16 cellular contexts compared by ENCODE assay signal in genomic region chr22:42758929-42759629, GRCh38. TPM values are rescaled to one million over a fixed set of nuclear protein-coding genes. Genes with fewer than 3 reads are reported as not detected.
DNase-seq lines count a peak whose midpoint lies in the region; ATAC-seq, FAIRE-seq and TF ChIP-seq lines count a peak whose summit lies in the region.
"Had no signal": no experiment of that assay in that cellular context is flagged by ENCODE, and none has a peak within 500 bp of the region (broad histone marks: within the 10 kb centered on the region; RNA-seq: fewer than 3 reads in every experiment).

No MANE protein-coding gene starts in this region.

- H3K27ac ChIP-seq in H9 (ENCODE audit: insufficient read length, low read depth, low read length) (no peak overlapping the region), astrocyte (ENCODE audit: low read depth, low read length) (peak overlapping the region; percentile 37), upper lobe of right lung (no peak overlapping the region)
- H3K27ac ChIP-seq: heart left ventricle, left ventricle myocardium inferior had no signal

- ATAC-seq in upper lobe of right lung = peak; percentile 26
- no peak for ATAC-seq in stimulated activated naive B cell treated with anti-CD40 and anti-IgM and Interleukin-4, amounts not matched to agents 10 μg/mL and 1 μg/mL and 100 μg/mL, for 72 hours (replicated peaks)
- ATAC-seq: heart left ventricle had no signal

- H4K91ac ChIP-seq in H9 (ENCODE audit: insufficient read length, low read depth, low read length) = no peak overlapping the region

- H3K79me1 ChIP-seq in H9 (ENCODE audit: insufficient read depth, low read depth, low read length, poor library complexity, severe bottlenecking) = no peaks in the 10 kb centered on the region

- no peak for FAIRE-seq in astrocyte (lab: Jason Lieb, UNC)
- FAIRE-seq: RCC 7860 had no signal

- H3K27ac Mint-ChIP-seq in H9 (peak overlapping the region in 2 of 3 experiments; percentile 34 to 51; a peak in 2 of 7 replicates), astrocyte (ENCODE audit: unreplicated experiment) (no peak overlapping the region)
- no peak overlapping the region for H3K27ac Mint-ChIP-seq in stimulated activated naive B cell treated with anti-CD40 and anti-IgM and Interleukin-4, amounts not matched to agents 10 μg/mL and 1 μg/mL and 100 μg/mL, for 72 hours
- H3K27ac Mint-ChIP-seq: activated naive CD8-positive, alpha-beta T cell; activated T-helper 1 cell treated with anti-CD3 and anti-CD28 coated beads, Interleukin-12 subunit alpha, Interleukin-12 subunit beta, Interleukin-2, Interleukin-4 antibody, amounts not matched to agents 30 ng/mL and 10 ng/mL and 1 ng/mL, durations not matched to agents 14 hours and 24 hours and 36 hours had no signal

- H3K9me3 Mint-ChIP-seq in H9 (no peaks in the 10 kb centered on the region), astrocyte (ENCODE audit: unreplicated experiment) (no peaks in the 10 kb centered on the region)
- no peaks in the 10 kb centered on the region for H3K9me3 Mint-ChIP-seq in stimulated activated naive B cell treated with anti-CD40 and anti-IgM and Interleukin-4, amounts not matched to agents 10 μg/mL and 1 μg/mL and 100 μg/mL, for 72 hours
- H3K9me3 Mint-ChIP-seq: activated T-helper 1 cell treated with anti-CD3 and anti-CD28 coated beads, Interleukin-12 subunit alpha, Interleukin-12 subunit beta, Interleukin-2, Interleukin-4 antibody, amounts not matched to agents 30 ng/mL and 10 ng/mL and 1 ng/mL, durations not matched to agents 14 hours and 24 hours and 36 hours had no signal

- peaks cover 2% of the 10 kb centered on the region for H3K23me2 ChIP-seq in H9 (ENCODE audit: insufficient read length, low read depth, low read length, poor library complexity, severe bottlenecking)

- no peak overlapping the region for H3K4me3 ChIP-seq in astrocyte (ENCODE audit: insufficient read depth, low read depth, low read length)
- no peak overlapping the region for H3K4me3 ChIP-seq in upper lobe of right lung
- H3K4me3 ChIP-seq: HAP-1, heart left ventricle, left ventricle myocardium inferior had no signal

- H3K4me1 ChIP-seq in H9 (ENCODE audit: insufficient read depth, low read length) = no peaks in the 10 kb centered on the region
- peaks cover 23% of the 10 kb centered on the region for H3K4me1 ChIP-seq in astrocyte (ENCODE audit: insufficient read depth, low read length)
- H3K4me1 ChIP-seq in upper lobe of right lung = no peaks in the 10 kb centered on the region
- H3K4me1 ChIP-seq: HAP-1 had no signal

- H2BK5ac ChIP-seq in H9 (ENCODE audit: insufficient read length, low read length) = no peak overlapping the region

- H3K4me2 ChIP-seq in H9 (ENCODE audit: insufficient read depth, insufficient read length, low read length) (no peak overlapping the region), astrocyte (ENCODE audit: low read length) (peak overlapping the region; percentile 70)

- H3K4me3 Mint-ChIP-seq in H9 (no peak overlapping the region), astrocyte (ENCODE audit: unreplicated experiment) (no peak overlapping the region)
- H3K4me3 Mint-ChIP-seq in stimulated activated naive B cell treated with anti-CD40 and anti-IgM and Interleukin-4, amounts not matched to agents 10 μg/mL and 1 μg/mL and 100 μg/mL, for 72 hours = no peak overlapping the region
- H3K4me3 Mint-ChIP-seq: activated naive CD8-positive, alpha-beta T cell; activated T-helper 1 cell treated with anti-CD3 and anti-CD28 coated beads, Interleukin-12 subunit alpha, Interleukin-12 subunit beta, Interleukin-2, Interleukin-4 antibody, amounts not matched to agents 30 ng/mL and 10 ng/mL and 1 ng/mL, durations not matched to agents 14 hours and 24 hours and 36 hours had no signal

- H2BK20ac ChIP-seq in H9 (ENCODE audit: low read depth, low read length, poor library complexity, severe bottlenecking) = no peak overlapping the region

- H3K4me1 Mint-ChIP-seq in H9 = peaks cover 18 to 28% of the 10 kb centered on the region in 2 experiments
- no peaks in the 10 kb centered on the region for H3K4me1 Mint-ChIP-seq in astrocyte (ENCODE audit: low read depth, unreplicated experiment)
- no peaks in the 10 kb centered on the region for H3K4me1 Mint-ChIP-seq in stimulated activated naive B cell treated with anti-CD40 and anti-IgM and Interleukin-4, amounts not matched to agents 10 μg/mL and 1 μg/mL and 100 μg/mL, for 72 hours

- H3K9me3 ChIP-seq in H9 (ENCODE audit: control insufficient read depth, low read depth, low read length) = no peaks in the 10 kb centered on the region
- no peaks in the 10 kb centered on the region for H3K9me3 ChIP-seq in astrocyte (ENCODE audit: insufficient read depth, low read depth, low read length)
- H3K9me3 ChIP-seq in upper lobe of right lung = no peaks in the 10 kb centered on the region
- H3K9me3 ChIP-seq: HAP-1, heart left ventricle, left ventricle myocardium inferior had no signal

- H3K23ac ChIP-seq in H9 (ENCODE audit: insufficient read length, low read depth, low read length) = no peak overlapping the region

- no peaks in the 10 kb centered on the region for H3K36me3 ChIP-seq in astrocyte (ENCODE audit: insufficient read depth, low read length)
- H3K36me3 ChIP-seq in upper lobe of right lung = no peaks in the 10 kb centered on the region
- H3K36me3 ChIP-seq: HAP-1, heart left ventricle, left ventricle myocardium inferior had no signal

- no peak for DNase-seq in H9
- peak; percentile 83 for DNase-seq in astrocyte (ENCODE audit: low read depth)
- DNase-seq in fibroblast of peridontal ligament (ENCODE audit: extremely low read depth) = peak; percentile 78
- DNase-seq in upper lobe of right lung = no peak
- no peak for DNase-seq in activated effector memory CD4-positive, alpha-beta T cell treated with Interleukin-2 at 50 U/mL for 16 hours
- DNase-seq in SK-N-DZ (ENCODE audit: low spot score) = no peak
- DNase-seq in stimulated activated naive B cell treated with anti-CD40 and anti-IgM and Interleukin-4, amounts not matched to agents 10 μg/mL and 1 μg/mL and 100 μg/mL, for 72 hours = no peak
- DNase-seq: activated CD4-positive, alpha-beta T cell treated with anti-CD3 and anti-CD28 coated beads for 1 hour; caudate nucleus; heart left ventricle; left ventricle myocardium inferior; NCI-H1694 had no signal

- no peak overlapping the region for H3K56ac ChIP-seq in H9 (ENCODE audit: insufficient read length, low read depth, low read length)

- H4K8ac ChIP-seq in H9 (replicated peaks; ENCODE audit: insufficient read length, low read depth, low read length) = no peak overlapping the region

- H3K4ac ChIP-seq in H9 (ENCODE audit: low read depth, low read length) = no peak overlapping the region

- no peaks in the 10 kb centered on the region for H3K36me3 Mint-ChIP-seq in H9 (ENCODE audit: insufficient read depth in 1 of 3, low read depth in 3 of 3)
- H3K36me3 Mint-ChIP-seq in astrocyte (ENCODE audit: low read depth, unreplicated experiment) = no peaks in the 10 kb centered on the region
- H3K36me3 Mint-ChIP-seq in stimulated activated naive B cell treated with anti-CD40 and anti-IgM and Interleukin-4, amounts not matched to agents 10 μg/mL and 1 μg/mL and 100 μg/mL, for 72 hours = no peaks in the 10 kb centered on the region
- H3K36me3 Mint-ChIP-seq: activated naive CD8-positive, alpha-beta T cell had no signal

- H2BK15ac ChIP-seq in H9 (ENCODE audit: low read depth, low read length) = no peak overlapping the region

- no peak overlapping the region for H2BK120ac ChIP-seq in H9 (ENCODE audit: low read depth, low read length, poor library complexity, severe bottlenecking)

- no peak overlapping the region for H2BK12ac ChIP-seq in H9 (ENCODE audit: insufficient read length, low read depth, low read length)

- H4K5ac ChIP-seq in H9 (ENCODE audit: insufficient read length, low read depth, low read length) = no peak overlapping the region

- intact Hi-C loops in upper lobe of right lung (cut with DNase I) = no loop called here

- no peak overlapping the region for H3K14ac ChIP-seq in H9 (ENCODE audit: insufficient read depth, low read length)

- no peak overlapping the region for H3K9ac ChIP-seq in H9 (ENCODE audit: extremely low read depth, insufficient read length, low read length)
- H3K9ac ChIP-seq in astrocyte (ENCODE audit: low read length) = peak overlapping the region; percentile 58

- H2AFZ ChIP-seq in H9 (ENCODE audit: low read length) (no peak overlapping the region), astrocyte (ENCODE audit: low read depth, low read length) (peak overlapping the region; percentile 56)

- WGBS in H9 (ENCODE audit: extremely low coverage, insufficient read length, low lambda C conversion rate) = no CpG with 5 or more reads among the region's 23 CpGs

- H3T11ph ChIP-seq in H9 (ENCODE audit: low read length) = no peak overlapping the region

- H3K18ac ChIP-seq in H9 (ENCODE audit: insufficient read length, low read depth, low read length) = no peak overlapping the region

- H3K27me3 Mint-ChIP-seq in H9 (ENCODE audit: low read depth) (peaks cover 7% of the 10 kb centered on the region), astrocyte (ENCODE audit: low read depth, unreplicated experiment) (peaks cover 9% of the 10 kb centered on the region)
- H3K27me3 Mint-ChIP-seq in stimulated activated naive B cell treated with anti-CD40 and anti-IgM and Interleukin-4, amounts not matched to agents 10 μg/mL and 1 μg/mL and 100 μg/mL, for 72 hours = peaks cover 4 to 26% of the 10 kb centered on the region in 2 donors

- H3K27me3 ChIP-seq in H9 (ENCODE audit: insufficient read depth, low read length) (no peaks in the 10 kb centered on the region), astrocyte (ENCODE audit: insufficient read depth, low read length) (no peaks in the 10 kb centered on the region), upper lobe of right lung (no peaks in the 10 kb centered on the region)
- H3K27me3 ChIP-seq: heart left ventricle had no signal

- TF ChIP-seq CTCF in H9 (conservative IDR thresholded peaks at IDR 0.05) = no peak
- no peak for TF ChIP-seq CTCF in astrocyte (IDR thresholded peaks at IDR 0.05; ENCODE audit: insufficient read depth, low read depth, low read length)
- no peak for TF ChIP-seq CTCF in upper lobe of right lung (IDR thresholded peaks at IDR 0.05)

- H4K20me1 ChIP-seq in H9 (ENCODE audit: control insufficient read depth, insufficient read depth, insufficient read length) (peaks cover 2% of the 10 kb centered on the region), astrocyte (ENCODE audit: insufficient read depth, low read length) (no peaks in the 10 kb centered on the region)

- no peak overlapping the region for H2AK5ac ChIP-seq in H9 (ENCODE audit: insufficient read length, low read length)

- H3K79me2 ChIP-seq in H9 (ENCODE audit: insufficient read depth, low read length) (no peaks in the 10 kb centered on the region), astrocyte (ENCODE audit: insufficient read depth, low read length) (no peaks in the 10 kb centered on the region)

RNA-seq across cellular contexts. Expression of gene A4GALT, which starts 38.4 kb away (rescaled TPM):
- total RNA-seq in H9 (2021) (3.4 and 4.8 TPM in 2 replicates), astrocyte (1.6 and 1.9 TPM in 2 replicates), upper lobe of right lung (25.7 TPM)
- polyA plus RNA-seq in SK-N-DZ (2014; cell fraction: cytosol; rRNA removed) = 0.44 TPM in 1 of 2 replicates, not detected in the other
- not detected in 2 replicates for polyA plus RNA-seq in SK-N-DZ (2014; cell fraction: nucleus; rRNA removed)
- total RNA-seq: activated T-helper 1 cell treated with anti-CD3 and anti-CD28 coated beads, Interleukin-12 subunit alpha, Interleukin-12 subunit beta, Interleukin-2, Interleukin-4 antibody, amounts not matched to agents 30 ng/mL and 10 ng/mL and 1 ng/mL, durations not matched to agents 14 hours and 24 hours and 36 hours had no signal

Comparison
In these comparisons a context has a peak if more than half of its experiments do, and no peak if none do; other contexts are left out.
1. DNase-seq: peak in astrocyte (single experiment) and fibroblast of peridontal ligament (single experiment); none in H9 (single experiment), upper lobe of right lung (single experiment), activated effector memory CD4-positive, alpha-beta T cell treated with Interleukin-2 at 50 U/mL for 16 hours (single experiment), SK-N-DZ (single experiment) and stimulated activated naive B cell treated with anti-CD40 and anti-IgM and Interleukin-4, amounts not matched to agents 10 μg/mL and 1 μg/mL and 100 μg/mL, for 72 hours (single experiment).
2. H3K27ac Mint-ChIP-seq: peak in H9 (2 of 3); none in astrocyte (single experiment) and stimulated activated naive B cell treated with anti-CD40 and anti-IgM and Interleukin-4, amounts not matched to agents 10 μg/mL and 1 μg/mL and 100 μg/mL, for 72 hours (single experiment).